In genomic region chr14:82482345-82482744, GRCh38 we compare ENCODE assay signal across 20 cellular contexts.
"Had no signal": no experiment of that assay in that cellular context is flagged by ENCODE, and none has a peak within 500 bp of the region (broad histone marks: within the 10 kb centered on the region; RNA-seq: fewer than 3 reads in every experiment).

No MANE protein-coding gene starts in this region.

- H3K9me3 ChIP-seq: MG63 had no signal

- H3K27me3 ChIP-seq: MG63 had no signal

- H3K27ac ChIP-seq: RWPE1 had no signal

- H3K36me3 ChIP-seq: MG63 had no signal

- ATAC-seq: Panc1, PC-3, SK-N-SH treated with all-trans-retinoic acid at 6 μM for 48 hours, T-helper 17 cell had no signal

- DNase-seq: Karpas-422; KG1; MG63; NCI-H1092 treated with DMSO at 0.1 percent for 48 hours; NCI-H1436; NCI-H187; NCI-H2029; NCI-H2171 treated with DMSO at 0.1 percent for 48 hours; NCI-H345; NCI-H446 treated with DMSO at 0.1 percent for 48 hours; NCI-H510A treated with DMSO at 0.1 percent for 48 hours; NCI-H526; NK-92 treated with Interleukin-12 subunit alpha and Interleukin-12 subunit beta, amount 100 ng/mL, for 24 hours; PC-3; SHP77; T-helper 1 cell; T-helper 17 cell had no signal

- H3K4me3 ChIP-seq: MG63 had no signal
